In the genomic region with DNA sequence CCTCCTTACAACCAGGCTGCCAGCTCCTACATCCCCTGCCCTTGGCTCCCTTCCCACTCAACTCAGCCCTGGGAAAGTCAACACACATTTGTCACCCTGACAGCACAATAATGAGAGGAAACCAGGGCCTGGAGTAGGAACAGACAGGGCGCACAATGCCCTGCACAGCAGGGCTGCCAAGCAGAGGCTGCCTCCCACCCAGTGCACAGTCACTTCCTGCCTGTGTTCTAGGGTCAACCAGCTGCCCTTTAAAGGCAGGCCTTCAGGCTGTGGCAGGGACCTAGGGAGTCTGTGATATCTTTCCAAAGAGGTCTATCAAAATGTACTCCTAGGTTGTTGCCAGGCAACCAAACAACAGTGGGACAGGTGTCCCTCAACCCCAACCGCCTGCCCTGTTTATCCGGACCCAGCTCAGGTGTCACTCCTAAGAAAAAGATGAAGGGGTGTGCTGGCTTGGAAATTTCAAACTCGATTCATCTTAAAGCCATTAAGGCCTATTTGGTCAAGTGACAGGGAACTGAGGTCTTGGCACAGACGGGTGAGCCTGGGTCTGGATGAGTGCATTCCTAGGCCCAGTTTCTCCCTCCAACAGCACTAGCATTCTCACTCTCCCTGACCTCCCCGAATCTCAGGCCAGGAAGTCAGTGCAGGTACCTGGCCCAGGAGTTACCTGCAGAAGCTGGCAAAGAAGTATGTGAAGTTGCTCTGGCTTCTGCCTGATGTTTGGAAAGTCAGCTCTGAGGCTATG, we compare ENCODE assay signal across 9 cellular contexts.
A peak's percentile ranks its signal among the peaks of the same experiment; 100 is the strongest.
DNase-seq lines count a peak whose midpoint lies in the region; ATAC-seq and TF ChIP-seq lines count a peak whose summit lies in the region.
"Had no signal": no experiment of that assay in that cellular context is flagged by ENCODE, and none has a peak within 500 bp of the region (broad histone marks: within the 10 kb centered on the region; RNA-seq: fewer than 3 reads in every experiment).

No MANE protein-coding gene starts in this region.

- no peak overlapping the region for H2AFZ ChIP-seq in H9 (ENCODE audit: low read length)

- no peak overlapping the region for H3K9ac ChIP-seq in H9 (ENCODE audit: extremely low read depth, insufficient read length, low read length)

- no peak overlapping the region for H2BK5ac ChIP-seq in H9 (ENCODE audit: insufficient read length, low read length)

- H2BK12ac ChIP-seq in H9 (ENCODE audit: insufficient read length, low read depth, low read length), result no peak overlapping the region

- no peak overlapping the region for H3K4ac ChIP-seq in H9 (ENCODE audit: low read depth, low read length)

- H4K8ac ChIP-seq in H9 (replicated peaks; ENCODE audit: insufficient read length, low read depth, low read length), result no peak overlapping the region

- H3K23ac ChIP-seq in H9 (ENCODE audit: insufficient read length, low read depth, low read length), result no peak overlapping the region

- no peaks in the 10 kb centered on the region for H3K79me2 ChIP-seq in H9 (ENCODE audit: insufficient read depth, low read length)

- H4K5ac ChIP-seq in H9 (ENCODE audit: insufficient read length, low read depth, low read length), result no peak overlapping the region

- H3K56ac ChIP-seq in H9 (ENCODE audit: insufficient read length, low read depth, low read length), result no peak overlapping the region

- no peak for ATAC-seq in HG03354 (IDR thresholded peaks at IDR 0.05; ENCODE audit: poor library complexity, severe bottlenecking, unreplicated experiment)
- no peak for ATAC-seq in HG03045 (IDR thresholded peaks at IDR 0.05; ENCODE audit: unreplicated experiment)

- H3K4me2 ChIP-seq in H9 (ENCODE audit: insufficient read depth, insufficient read length, low read length), result no peak overlapping the region

- no peaks in the 10 kb centered on the region for H3K36me3 Mint-ChIP-seq in H9 (ENCODE audit: insufficient read depth in 1 of 3, low read depth in 3 of 3)

- peaks cover 0 to 3% of the 10 kb centered on the region in 2 experiments; a peak in 1 of 4 replicates for H3K4me1 Mint-ChIP-seq in H9

- DNase-seq in H9, result no peak
- DNase-seq in NCI-H510A (lab: John Stamatoyannopoulos, UW), result peak; percentile 84
- peak; percentile 90 for DNase-seq in fibroblast of pulmonary artery (ENCODE audit: low read depth)
- peak; percentile 93 for DNase-seq in renal cortical epithelial cell (ENCODE audit: low read depth)
- no peak for DNase-seq in anterior cingulate cortex (lab: John Stamatoyannopoulos, UW)
- DNase-seq in NCI-H2227 (lab: John Stamatoyannopoulos, UW; ENCODE audit: unreplicated experiment), result no peak

- no peaks in the 10 kb centered on the region for H3K4me1 ChIP-seq in H9 (ENCODE audit: insufficient read depth, low read length)

- no peaks in the 10 kb centered on the region for H4K20me1 ChIP-seq in H9 (ENCODE audit: control insufficient read depth, insufficient read depth, insufficient read length)

- no peak overlapping the region for H3K4me3 Mint-ChIP-seq in H9

- no peak overlapping the region for H2BK120ac ChIP-seq in H9 (ENCODE audit: low read depth, low read length, poor library complexity, severe bottlenecking)

- H3K27me3 Mint-ChIP-seq in H9 (ENCODE audit: low read depth), result peaks cover 3% of the 10 kb centered on the region; the same call in 1 of the 2 replicates

- no peak overlapping the region for H3K27ac Mint-ChIP-seq in H9

- H3T11ph ChIP-seq in H9 (ENCODE audit: low read length), result no peak overlapping the region

- no peak overlapping the region for H2AK5ac ChIP-seq in H9 (ENCODE audit: insufficient read length, low read length)

- peak overlapping the region; percentile 27; the same call in 1 of the 2 replicates for H3K14ac ChIP-seq in H9 (ENCODE audit: insufficient read depth, low read length)

- TF ChIP-seq CTCF in H9 (conservative IDR thresholded peaks at IDR 0.05) (no peak), fibroblast of pulmonary artery (IDR thresholded peaks at IDR 0.05; ENCODE audit: low read length, missing control alignments) (no peak)

- no peak overlapping the region for H3K18ac ChIP-seq in H9 (ENCODE audit: insufficient read length, low read depth, low read length)

- H3K23me2 ChIP-seq in H9 (ENCODE audit: insufficient read length, low read depth, low read length, poor library complexity, severe bottlenecking), result no peaks in the 10 kb centered on the region

- no peak overlapping the region for H2BK20ac ChIP-seq in H9 (ENCODE audit: low read depth, low read length, poor library complexity, severe bottlenecking)

- H2BK15ac ChIP-seq in H9 (ENCODE audit: low read depth, low read length), result no peak overlapping the region

- no peak overlapping the region for H4K91ac ChIP-seq in H9 (ENCODE audit: insufficient read length, low read depth, low read length)

- H3K27ac ChIP-seq in H9 (ENCODE audit: insufficient read length, low read depth, low read length), result no peak overlapping the region
- H3K27ac ChIP-seq: epithelial cell of prostate had no signal

- no CpG with 5 or more reads among the region's 6 CpGs for WGBS in H9 (ENCODE audit: extremely low coverage, insufficient read length, low lambda C conversion rate)

- no peaks in the 10 kb centered on the region for H3K27me3 ChIP-seq in H9 (ENCODE audit: insufficient read depth, low read length)

- no peaks in the 10 kb centered on the region; a peak in 1 of 5 replicates for H3K9me3 Mint-ChIP-seq in H9

- no peaks in the 10 kb centered on the region for H3K79me1 ChIP-seq in H9 (ENCODE audit: insufficient read depth, low read depth, low read length, poor library complexity, severe bottlenecking)

- H3K4me3 ChIP-seq in fibroblast of pulmonary artery (replicated peaks; ENCODE audit: low read depth, low read length), result no peak overlapping the region

- no peaks in the 10 kb centered on the region for H3K9me3 ChIP-seq in H9 (ENCODE audit: control insufficient read depth, low read depth, low read length)

Comparison
In these comparisons a context has a peak if more than half of its experiments do, and no peak if none do; other contexts are left out.
1. DNase-seq: peak in NCI-H510A (single experiment), fibroblast of pulmonary artery (single experiment) and renal cortical epithelial cell (single experiment); none in H9 (single experiment), anterior cingulate cortex (0 of 58) and NCI-H2227 (single experiment).